Comparison of ENCODE assay signal across 24 cellular contexts in the genomic region with DNA sequence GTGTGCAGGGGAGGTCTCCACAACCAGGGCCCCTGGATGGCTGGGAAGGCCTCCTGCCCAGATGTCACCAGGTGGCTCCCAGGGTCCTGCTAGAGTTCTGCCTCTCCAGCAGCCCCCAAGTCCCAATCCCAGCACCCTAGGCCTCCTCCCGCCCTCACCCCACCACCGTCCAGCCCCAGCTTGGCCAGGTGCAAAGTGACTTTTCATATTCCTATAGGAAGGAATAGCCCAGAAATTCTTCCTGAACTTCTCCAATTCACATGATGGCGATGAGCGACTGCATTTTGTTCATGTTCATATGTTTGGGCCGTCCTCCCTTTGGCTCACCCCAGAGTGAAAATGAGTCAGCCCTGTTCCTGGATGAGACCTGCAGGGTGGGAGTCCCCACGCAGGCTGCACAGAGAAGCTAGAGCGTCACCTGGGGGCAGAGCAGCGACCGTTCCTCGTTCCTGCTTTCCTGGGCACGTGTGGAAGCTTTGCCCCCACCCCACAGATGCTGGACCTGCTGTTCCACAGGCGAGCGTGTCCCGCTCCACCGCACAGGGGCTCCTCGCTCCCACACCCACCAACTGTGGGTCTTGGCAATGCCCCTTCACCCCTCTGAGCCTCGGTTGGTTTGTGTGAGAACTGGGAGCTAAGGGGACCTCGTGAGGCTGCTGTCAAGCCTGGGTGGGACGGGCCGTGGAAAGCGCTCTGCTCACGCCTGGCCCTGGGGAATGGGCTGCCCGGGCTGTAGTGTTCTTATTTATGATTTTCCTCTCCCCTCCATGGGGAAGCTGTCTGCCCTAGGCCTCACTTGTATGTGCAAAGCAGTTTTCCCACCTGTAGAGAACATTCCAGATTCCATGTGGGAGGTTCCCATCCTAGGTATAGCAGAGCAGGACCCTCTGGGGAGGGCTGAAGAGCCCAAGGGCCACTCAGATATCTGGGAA. TPM values are rescaled to one million over a fixed set of nuclear protein-coding genes. Genes with fewer than 3 reads are reported as not detected.
DNase-seq lines count a peak whose midpoint lies in the region; ATAC-seq and TF ChIP-seq lines count a peak whose summit lies in the region.
"Had no signal": no experiment of that assay in that cellular context is flagged by ENCODE, and none has a peak within 500 bp of the region (broad histone marks: within the 10 kb centered on the region; RNA-seq: fewer than 3 reads in every experiment).

No MANE protein-coding gene starts in this region.

- H3K27me3 ChIP-seq in right atrium auricular region (no peaks in the 10 kb centered on the region), upper lobe of right lung (no peaks in the 10 kb centered on the region)
- H3K27me3 ChIP-seq: gastrocnemius medialis, uterus had no signal

- H3K4me3 ChIP-seq in right atrium auricular region (no peak overlapping the region), upper lobe of right lung (no peak overlapping the region)
- H3K4me3 ChIP-seq: gastrocnemius medialis, GM23338, uterus had no signal

- peaks cover 0 to 10% of the 10 kb centered on the region in 2 donors for H3K9me3 ChIP-seq in right atrium auricular region
- no peaks in the 10 kb centered on the region for H3K9me3 ChIP-seq in upper lobe of right lung
- H3K9me3 ChIP-seq: gastrocnemius medialis, uterus had no signal

- intact Hi-C loops in cardiac septum (cut with DNase I) = no loop called here
- intact Hi-C loops in upper lobe of right lung (cut with DNase I) = no loop called here

- DNase-seq in cardiac septum (ENCODE audit: low spot score) (peak; percentile 57), right atrium auricular region (ENCODE audit: low spot score) (no peak), mesenteric fat pad (ENCODE audit: low spot score) (peak; percentile 85), upper lobe of right lung (peak; percentile 54), germinal center (ENCODE audit: low spot score) (no peak), H4 (ENCODE audit: low spot score) (no peak)
- DNase-seq: activated B cell treated with CpG ODN at 0.5 μM for 24 hours; activated CD8-positive, alpha-beta T cell treated with anti-CD3 and anti-CD28 coated beads for 36 hours; cerebellar nuclear complex; COR-L47; effector CD8-positive, alpha-beta T cell; gastrocnemius medialis; left cardiac atrium; MM.1S; NCI-H1436; NCI-H526; RPMI8226; uterus had no signal

- no peak overlapping the region for H3K27ac ChIP-seq in right atrium auricular region
- no peak overlapping the region for H3K27ac ChIP-seq in upper lobe of right lung
- H3K27ac ChIP-seq: gastrocnemius medialis, uterus had no signal

- H3K4me1 ChIP-seq in right atrium auricular region (peaks cover 0 to 15% of the 10 kb centered on the region in 2 donors), upper lobe of right lung (peaks cover 2% of the 10 kb centered on the region)

- no peak for ATAC-seq in upper lobe of right lung
- ATAC-seq: activated CD8-positive, alpha-beta T cell treated with anti-CD3 and anti-CD28 coated beads for 36 hours; gastrocnemius medialis; left cardiac atrium had no signal

- H3K36me3 ChIP-seq in right atrium auricular region = peaks cover 18% of the 10 kb centered on the region
- H3K36me3 ChIP-seq in upper lobe of right lung = peaks cover 24% of the 10 kb centered on the region
- H3K36me3 ChIP-seq: uterus had no signal

- no peak for TF ChIP-seq CTCF in right atrium auricular region (IDR thresholded peaks at IDR 0.05)
- TF ChIP-seq CTCF in upper lobe of right lung (IDR thresholded peaks at IDR 0.05) = no peak

RNA-seq across cellular contexts. Expression of a gene that starts 6.9 kb away (rescaled TPM):
- 37.2 TPM for total RNA-seq in cardiac septum
- total RNA-seq in right atrium auricular region = 10 to 100 TPM; 40.9 to 72.5 TPM
- 25.9 TPM for total RNA-seq in mesenteric fat pad
- 23.0 TPM for total RNA-seq in upper lobe of right lung
- total RNA-seq in H4 (2014; rRNA removed; shearing (Covaris generic)) = 30.3 and 34.6 TPM in 2 replicates

RNA-seq across cellular contexts. Expression of a gene that starts 13.9 kb away (rescaled TPM):
- total RNA-seq in cardiac septum (not detected), right atrium auricular region (not detected), mesenteric fat pad (2.3 TPM), upper lobe of right lung (not detected)
- total RNA-seq in H4 (2014; rRNA removed; shearing (Covaris generic)) = not detected in 2 replicates
- total RNA-seq: A673; activated B cell treated with CpG ODN at 0.5 μM for 24 hours; activated CD8-positive, alpha-beta T cell treated with anti-CD3 and anti-CD28 coated beads for 36 hours; astrocyte; esophagus mucosa; gastrocnemius medialis; GM23338; renal cortical epithelial cell; subcutaneous adipose tissue had no signal

RNA-seq across cellular contexts. Expression of a gene that starts 27.8 kb away (rescaled TPM):
- 26.3 TPM for total RNA-seq in cardiac septum
- total RNA-seq in right atrium auricular region = 10 to 100 TPM; 17.4 to 18.7 TPM
- 10.6 TPM for total RNA-seq in mesenteric fat pad
- 27.5 TPM for total RNA-seq in upper lobe of right lung
- 9.2 and 10.3 TPM in 2 replicates for total RNA-seq in H4 (2014; rRNA removed; shearing (Covaris generic))

RNA-seq across cellular contexts. Expression of a gene that starts 38.6 kb away (rescaled TPM):
- total RNA-seq in cardiac septum = not detected
- not detected for total RNA-seq in right atrium auricular region
- total RNA-seq in mesenteric fat pad = not detected
- not detected for total RNA-seq in upper lobe of right lung
- not detected in 2 replicates for total RNA-seq in H4 (2014; rRNA removed; shearing (Covaris generic))
- total RNA-seq: A673; activated B cell treated with CpG ODN at 0.5 μM for 24 hours; activated CD8-positive, alpha-beta T cell treated with anti-CD3 and anti-CD28 coated beads for 36 hours; astrocyte; esophagus mucosa; gastrocnemius medialis; GM23338; left cardiac atrium; renal cortical epithelial cell; subcutaneous adipose tissue; uterus had no signal

RNA-seq across cellular contexts. Expression of a gene that starts 54.2 kb away (rescaled TPM):
- total RNA-seq in cardiac septum = not detected
- total RNA-seq in right atrium auricular region = not detected
- total RNA-seq in mesenteric fat pad = not detected
- not detected for total RNA-seq in upper lobe of right lung
- total RNA-seq in H4 (2014; rRNA removed; shearing (Covaris generic)) = 2.6 TPM in 1 of 2 replicates, not detected in the other
- total RNA-seq: A673; activated B cell treated with CpG ODN at 0.5 μM for 24 hours; activated CD8-positive, alpha-beta T cell treated with anti-CD3 and anti-CD28 coated beads for 36 hours; esophagus mucosa; gastrocnemius medialis; GM23338; left cardiac atrium; renal cortical epithelial cell; subcutaneous adipose tissue; uterus had no signal

Comparison
In these comparisons a context has a peak if more than half of its experiments do, and no peak if none do; other contexts are left out.
1. DNase-seq: peak in cardiac septum (single experiment), mesenteric fat pad (single experiment) and upper lobe of right lung (single experiment); none in right atrium auricular region (single experiment), germinal center (single experiment) and H4 (single experiment).